1 cellular context compared by ENCODE assay signal in the genomic region with DNA sequence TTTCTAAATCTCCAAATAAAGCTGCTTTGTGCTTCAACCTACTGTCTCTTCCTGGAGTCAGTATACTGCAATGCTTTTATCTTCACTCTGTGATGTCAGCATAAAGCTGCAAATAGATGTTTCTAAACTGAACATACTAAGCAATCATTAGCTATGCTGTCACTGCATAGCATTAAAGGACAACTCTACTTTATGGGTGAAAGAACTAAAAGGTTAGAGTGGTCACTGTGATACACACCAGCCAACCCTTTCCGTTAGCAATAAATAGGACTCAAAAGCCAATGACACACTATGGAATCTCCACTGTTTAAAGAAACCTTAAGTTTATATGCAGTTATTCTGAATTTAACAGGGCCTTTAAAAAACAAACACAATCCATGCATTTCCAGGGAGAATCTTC.
TF ChIP-seq lines count a peak whose summit lies in the region.

No MANE protein-coding gene starts in this region.

TF ChIP-seq in WTC11, 78 proteins besides CTCF, POLR2A, EP300 and RAD21 (continued from another document):
- TF ChIP-seq, protein P1, sequence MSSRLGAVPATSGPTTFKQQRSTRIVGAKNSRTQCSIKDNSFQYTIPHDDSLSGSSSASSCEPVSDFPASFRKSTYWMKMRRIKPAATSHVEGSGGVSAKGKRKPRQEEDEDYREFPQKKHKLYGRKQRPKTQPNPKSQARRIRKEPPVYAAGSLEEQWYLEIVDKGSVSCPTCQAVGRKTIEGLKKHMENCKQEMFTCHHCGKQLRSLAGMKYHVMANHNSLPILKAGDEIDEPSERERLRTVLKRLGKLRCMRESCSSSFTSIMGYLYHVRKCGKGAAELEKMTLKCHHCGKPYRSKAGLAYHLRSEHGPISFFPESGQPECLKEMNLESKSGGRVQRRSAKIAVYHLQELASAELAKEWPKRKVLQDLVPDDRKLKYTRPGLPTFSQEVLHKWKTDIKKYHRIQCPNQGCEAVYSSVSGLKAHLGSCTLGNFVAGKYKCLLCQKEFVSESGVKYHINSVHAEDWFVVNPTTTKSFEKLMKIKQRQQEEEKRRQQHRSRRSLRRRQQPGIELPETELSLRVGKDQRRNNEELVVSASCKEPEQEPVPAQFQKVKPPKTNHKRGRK (CRISPR knock-in tag; IDR thresholded peaks at IDR 0.05; ENCODE audit: borderline replicate concordance), result no peak
- no peak for TF ChIP-seq FOXK1 (CRISPR knock-in tag; IDR thresholded peaks at IDR 0.05)
TF ChIP-seq in WTC11: peak in this region for 0.
